ENCODE assay signal across 25 cellular contexts in the genomic region with DNA sequence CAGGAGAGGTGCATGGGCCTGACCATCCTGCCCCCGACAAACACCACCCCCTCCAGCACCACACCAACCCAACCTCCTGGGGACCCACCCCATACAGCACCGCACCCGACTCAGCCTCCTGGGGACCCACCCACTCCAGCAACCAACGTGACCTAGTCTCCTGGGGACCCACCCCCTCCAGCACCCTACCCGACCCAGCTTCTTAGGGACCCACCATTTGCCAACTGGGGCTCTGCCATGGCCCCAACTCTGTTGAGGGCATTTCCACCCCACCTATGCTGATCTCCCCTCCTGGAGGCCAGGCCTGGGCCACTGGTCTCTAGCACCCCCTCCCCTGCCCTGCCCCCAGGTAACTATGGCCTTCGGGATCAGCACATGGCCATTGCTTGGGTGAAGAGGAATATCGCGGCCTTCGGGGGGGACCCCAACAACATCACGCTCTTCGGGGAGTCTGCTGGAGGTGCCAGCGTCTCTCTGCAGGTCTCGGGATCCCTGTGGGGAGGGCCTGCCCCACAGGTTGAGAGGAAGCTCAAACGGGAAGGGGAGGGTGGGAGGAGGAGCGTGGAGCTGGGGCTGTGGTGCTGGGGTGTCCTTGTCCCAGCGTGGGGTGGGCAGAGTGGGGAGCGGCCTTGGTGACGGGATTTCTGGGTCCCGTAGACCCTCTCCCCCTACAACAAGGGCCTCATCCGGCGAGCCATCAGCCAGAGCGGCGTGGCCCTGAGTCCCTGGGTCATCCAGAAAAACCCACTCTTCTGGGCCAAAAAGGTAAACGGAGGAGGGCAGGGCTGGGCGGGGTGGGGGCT. TPM values are rescaled to one million over a fixed set of nuclear protein-coding genes. Genes with fewer than 3 reads are reported as not detected.
"Had no signal": no experiment of that assay in that cellular context is flagged by ENCODE, and none has a peak within 500 bp of the region (broad histone marks: within the 10 kb centered on the region; RNA-seq: fewer than 3 reads in every experiment).

No MANE protein-coding gene starts in this region.

- ATAC-seq: effector memory CD8-positive, alpha-beta T cell; left lobe of liver; naive thymus-derived CD8-positive, alpha-beta T cell; right lobe of liver; stimulated activated effector memory CD8-positive, alpha-beta T cell treated with anti-CD3 and anti-CD28 coated beads, Interleukin-12 subunit alpha, Interleukin-12 subunit beta, amount 100 ng/mL, for 72 hours; stimulated activated naive CD8-positive, alpha-beta T cell treated with anti-CD3 and anti-CD28 coated beads, Interleukin-15, Interleukin-2, amounts not matched to agents 100 U/mL and 50 U/mL, for 24 hours had no signal

- H3K4me1 ChIP-seq: right lobe of liver, tibial artery had no signal

- H3K4me3 ChIP-seq: esophagus squamous epithelium, ovary, right lobe of liver, testis, tibial artery had no signal

- H3K9me3 ChIP-seq: esophagus squamous epithelium, ovary, right lobe of liver, testis, tibial artery had no signal

- DNase-seq: cortex of kidney; effector memory CD8-positive, alpha-beta T cell; erythroblast; esophagus squamous epithelium; foreskin melanocyte; glutamatergic neuron; hypothalamus; mammary epithelial cell; naive thymus-derived CD8-positive, alpha-beta T cell; nephron progenitor cell; occipital lobe; ovary; small intestine; stimulated activated CD4-positive, alpha-beta T cell treated with anti-CD3 and anti-CD28 coated beads, Interleukin-12 subunit alpha, Interleukin-12 subunit beta, amount 100 ng/mL, for 4 hours; stimulated activated CD4-positive, alpha-beta T cell treated with anti-CD3 and anti-CD28 coated beads, Interleukin-1b, Interleukin-23, amount 100 ng/mL, for 48 hours; stimulated activated CD4-positive, alpha-beta T cell treated with anti-CD3 and anti-CD28 coated beads, Interleukin-4, amount 100 ng/mL, for 24 hours; stimulated activated naive CD8-positive, alpha-beta T cell treated with anti-CD3 and anti-CD28 coated beads, Interleukin-15, Interleukin-2, amounts not matched to agents 100 U/mL and 50 U/mL, for 24 hours; substantia nigra; testis; tibial artery had no signal

- H3K27me3 ChIP-seq: esophagus squamous epithelium, ovary, right lobe of liver, testis, tibial artery had no signal

- H3K27ac ChIP-seq: ovary, right lobe of liver, testis, tibial artery had no signal

- FAIRE-seq: endometrium, keratinocyte, small intestine had no signal

- H3K36me3 ChIP-seq: ovary, right lobe of liver had no signal

RNA-seq across cellular contexts. Expression of a gene that starts 4.6 kb away (rescaled TPM):
- total RNA-seq: occipital lobe had no signal
- polyA plus RNA-seq: naive thymus-derived CD8-positive, alpha-beta T cell had no signal
